In genomic region chr4:6764976-6765620, GRCh38 we compare ENCODE assay signal across 9 cellular contexts.
"Had no signal": no experiment of that assay in that cellular context is flagged by ENCODE, and none has a peak within 500 bp of the region (broad histone marks: within the 10 kb centered on the region; RNA-seq: fewer than 3 reads in every experiment).

No MANE protein-coding gene starts in this region.

- DNase-seq: GM23248, GOT3, H7, HFFc6 had no signal

- H3K9ac ChIP-seq: GM23248 had no signal

- H3K4me3 ChIP-seq: GM23248, HAP-1 had no signal

- H3K36me3 Mint-ChIP-seq: IgD-negative memory B cell had no signal

- ATAC-seq: HCT116, HepG2 had no signal

- H2AFZ ChIP-seq: GM23248 had no signal

- H3K9me3 ChIP-seq: HAP-1 had no signal

- H3K4me1 ChIP-seq: HAP-1 had no signal

- H3K9me3 Mint-ChIP-seq: HFFc6, IgD-negative memory B cell had no signal

- H3K4me3 Mint-ChIP-seq: HFFc6, IgD-negative memory B cell had no signal

- H3K27ac Mint-ChIP-seq: HFFc6, IgD-negative memory B cell had no signal

- H3K36me3 ChIP-seq: HAP-1 had no signal

- H3K27ac ChIP-seq: GM23248, HL-60 had no signal
